In genomic region chr10:103396067-103396788, GRCh38 we compare ENCODE assay signal across 8 cellular contexts. TPM values are rescaled to one million over a fixed set of nuclear protein-coding genes. Genes with fewer than 3 reads are reported as not detected.
A peak's percentile ranks its signal among the peaks of the same experiment; 100 is the strongest.
DNase-seq lines count a peak whose midpoint lies in the region; ATAC-seq, FAIRE-seq and TF ChIP-seq lines count a peak whose summit lies in the region.

A gene with protein sequence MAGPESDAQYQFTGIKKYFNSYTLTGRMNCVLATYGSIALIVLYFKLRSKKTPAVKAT (minus strand): TSS chr10:103396475. CDS start chr10:103392457, 4,018 bp downstream.
A gene with protein sequence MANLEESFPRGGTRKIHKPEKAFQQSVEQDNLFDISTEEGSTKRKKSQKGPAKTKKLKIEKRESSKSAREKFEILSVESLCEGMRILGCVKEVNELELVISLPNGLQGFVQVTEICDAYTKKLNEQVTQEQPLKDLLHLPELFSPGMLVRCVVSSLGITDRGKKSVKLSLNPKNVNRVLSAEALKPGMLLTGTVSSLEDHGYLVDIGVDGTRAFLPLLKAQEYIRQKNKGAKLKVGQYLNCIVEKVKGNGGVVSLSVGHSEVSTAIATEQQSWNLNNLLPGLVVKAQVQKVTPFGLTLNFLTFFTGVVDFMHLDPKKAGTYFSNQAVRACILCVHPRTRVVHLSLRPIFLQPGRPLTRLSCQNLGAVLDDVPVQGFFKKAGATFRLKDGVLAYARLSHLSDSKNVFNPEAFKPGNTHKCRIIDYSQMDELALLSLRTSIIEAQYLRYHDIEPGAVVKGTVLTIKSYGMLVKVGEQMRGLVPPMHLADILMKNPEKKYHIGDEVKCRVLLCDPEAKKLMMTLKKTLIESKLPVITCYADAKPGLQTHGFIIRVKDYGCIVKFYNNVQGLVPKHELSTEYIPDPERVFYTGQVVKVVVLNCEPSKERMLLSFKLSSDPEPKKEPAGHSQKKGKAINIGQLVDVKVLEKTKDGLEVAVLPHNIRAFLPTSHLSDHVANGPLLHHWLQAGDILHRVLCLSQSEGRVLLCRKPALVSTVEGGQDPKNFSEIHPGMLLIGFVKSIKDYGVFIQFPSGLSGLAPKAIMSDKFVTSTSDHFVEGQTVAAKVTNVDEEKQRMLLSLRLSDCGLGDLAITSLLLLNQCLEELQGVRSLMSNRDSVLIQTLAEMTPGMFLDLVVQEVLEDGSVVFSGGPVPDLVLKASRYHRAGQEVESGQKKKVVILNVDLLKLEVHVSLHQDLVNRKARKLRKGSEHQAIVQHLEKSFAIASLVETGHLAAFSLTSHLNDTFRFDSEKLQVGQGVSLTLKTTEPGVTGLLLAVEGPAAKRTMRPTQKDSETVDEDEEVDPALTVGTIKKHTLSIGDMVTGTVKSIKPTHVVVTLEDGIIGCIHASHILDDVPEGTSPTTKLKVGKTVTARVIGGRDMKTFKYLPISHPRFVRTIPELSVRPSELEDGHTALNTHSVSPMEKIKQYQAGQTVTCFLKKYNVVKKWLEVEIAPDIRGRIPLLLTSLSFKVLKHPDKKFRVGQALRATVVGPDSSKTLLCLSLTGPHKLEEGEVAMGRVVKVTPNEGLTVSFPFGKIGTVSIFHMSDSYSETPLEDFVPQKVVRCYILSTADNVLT (N-terminal part only) (plus strand): TSS chr10:103396626. CDS start chr10:103398427, 1,801 bp downstream.

- TSS peak; percentile 61 for BruUV-seq in endothelial cell of umbilical vein (replicated peaks; lab: Mats Ljungman, UMichigan)

- H3K27ac ChIP-seq in OCI-LY3 (ENCODE audit: low read length) (peak within 1 kb of the TSS; percentile 37), endothelial cell of umbilical vein (ENCODE audit: insufficient read depth, low read depth, low read length) (peak within 1 kb of the TSS; percentile 70)

- peak; percentile 96 for TF ChIP-seq POLR2A in endothelial cell of umbilical vein (IDR thresholded peaks at IDR 0.05; ENCODE audit: low read depth, low read length)

- peaks cover 66% of the 10 kb centered on the region for H3K79me2 ChIP-seq in OCI-LY3 (ENCODE audit: low read length)
- H3K79me2 ChIP-seq in endothelial cell of umbilical vein (ENCODE audit: control insufficient read depth, insufficient read depth, low read length), result peaks cover 62% of the 10 kb centered on the region

- intact Hi-C loops in endothelial cell of umbilical vein (cut with micrococcal nuclease), result loop anchor here (1.0 kb wide), 2 partner anchors 28 to 46 kb away; no protein-coding TSS in a partner anchor

- H3K4me1 ChIP-seq in OCI-LY3 (ENCODE audit: low read length) (peaks cover 14% of the 10 kb centered on the region), endothelial cell of umbilical vein (ENCODE audit: control insufficient read depth, extremely low read depth, insufficient read depth, low read length) (peaks cover 16% of the 10 kb centered on the region)

- no peaks in the 10 kb centered on the region for H3K9me3 ChIP-seq in OCI-LY3 (ENCODE audit: insufficient read depth, low read length)
- no peaks in the 10 kb centered on the region for H3K9me3 ChIP-seq in endothelial cell of umbilical vein (replicated peaks; ENCODE audit: control insufficient read depth, insufficient read depth, low read length)

- FAIRE-seq in D721Med (lab: Jason Lieb, UNC), result peak; percentile 66
- FAIRE-seq in endothelial cell of umbilical vein (lab: Jason Lieb, UNC), result peak; percentile 95

- POLR2A ChIA-PET in endothelial cell of umbilical vein (lab: Charles Lee), result no interaction called here

- DNase-seq in D721Med (ENCODE audit: insufficient read length, low spot score) (peak; percentile 68), HuH-7 (ENCODE audit: low spot score) (peak; percentile 89), activated T-cell treated with anti-CD3 and anti-CD28 coated beads for 1 hour (ENCODE audit: low read depth) (peak; percentile 88), endothelial cell of umbilical vein (ENCODE audit: low read depth, low spot score) (peak; percentile 99), middle frontal gyrus (ENCODE audit: extremely low spot score, low spot score) (peak; percentile 96)
- DNase-seq in stimulated activated CD8-positive, alpha-beta memory T cell treated with anti-CD3 and anti-CD28 coated beads, Interleukin-4, amount 100 ng/mL, for 1 hour (ENCODE audit: low read depth in 2 of 2, low spot score in 1 of 2), result peak; percentile 76 to 90

- TF ChIP-seq CTCF in D721Med (IDR thresholded peaks at IDR 0.05; ENCODE audit: insufficient read depth, missing control alignments), result no peak
- no peak for TF ChIP-seq CTCF in OCI-LY3 (IDR thresholded peaks at IDR 0.05; ENCODE audit: low read depth, low read length)
- peak in 1 of 2 donors; percentile 31 for TF ChIP-seq CTCF in endothelial cell of umbilical vein (IDR thresholded peaks at IDR 0.05; ENCODE audit: extremely low read depth in 1 of 2, insufficient read depth in 1 of 2, low read depth in 1 of 2, low read length in 2 of 2)

- dilution Hi-C loops in endothelial cell of umbilical vein (cut with MboI; ENCODE audit: extremely low pct_ligation_motif_present, low sequenced_read_pairs), result no loop called here

- peak within 1 kb of the TSS; percentile 79 for H3K9ac ChIP-seq in OCI-LY3 (ENCODE audit: low read length)
- H3K9ac ChIP-seq in endothelial cell of umbilical vein (replicated peaks; ENCODE audit: extremely low read depth, insufficient read depth, low read length), result peak within 1 kb of the TSS; percentile 86

- peak; percentile 99 for ATAC-seq in GM21447 (IDR thresholded peaks at IDR 0.05; ENCODE audit: unreplicated experiment)

- CTCF ChIA-PET in endothelial cell of umbilical vein (lab: Charles Lee), result interaction anchor here (0.8 to 1.9 kb wide), 5 partner anchors 9 to 479 kb away, joined by 3 to 5 read pairs (median 3); partner anchors contain the start of gene CNNM2

- no peaks in the 10 kb centered on the region for H4K20me1 ChIP-seq in OCI-LY3 (ENCODE audit: insufficient read depth, low read length)
- no peaks in the 10 kb centered on the region for H4K20me1 ChIP-seq in endothelial cell of umbilical vein (replicated peaks; ENCODE audit: control insufficient read depth, extremely low read depth, insufficient read depth, low read length)

- no peaks in the 10 kb centered on the region for H3K9me1 ChIP-seq in endothelial cell of umbilical vein (replicated peaks; ENCODE audit: control insufficient read depth, extremely low read depth, insufficient read depth, low read length)

- peak within 1 kb of the TSS; percentile 51; the same call in 1 of the 2 replicates for H2AFZ ChIP-seq in OCI-LY3 (ENCODE audit: low read depth, low read length)
- H2AFZ ChIP-seq in endothelial cell of umbilical vein (ENCODE audit: low read depth, low read length), result peak within 1 kb of the TSS; percentile 70

- H3K4me2 ChIP-seq in OCI-LY3 (ENCODE audit: low read length) (peak within 1 kb of the TSS; percentile 88), endothelial cell of umbilical vein (ENCODE audit: insufficient read depth, low read length) (peak within 1 kb of the TSS; percentile 89)

- H3K27me3 ChIP-seq in OCI-LY3 (ENCODE audit: low read depth, low read length) (no peaks in the 10 kb centered on the region), endothelial cell of umbilical vein (ENCODE audit: control insufficient read depth in 2 of 2, insufficient read depth in 2 of 2, low read length in 2 of 2) (no peaks in the 10 kb centered on the region)

- H3K4me3 ChIP-seq in OCI-LY3 (ENCODE audit: low read length) (peak within 1 kb of the TSS; percentile 99), endothelial cell of umbilical vein (replicated peaks in 1 of 3; ENCODE audit: insufficient read depth in 1 of 3, low read depth in 1 of 3, low read length in 3 of 3) (peak within 1 kb of the TSS; percentile 65 to 89 (median 81))

- H3K36me3 ChIP-seq in OCI-LY3 (replicated peaks; ENCODE audit: low read depth, low read length) (peaks cover 13% of the 10 kb centered on the region), endothelial cell of umbilical vein (ENCODE audit: control insufficient read depth in 2 of 2, extremely low read depth in 1 of 2, insufficient read depth in 2 of 2, low read length in 2 of 2) (peaks cover 5 to 12% of the 10 kb centered on the region in 2 experiments)

TF ChIP-seq in endothelial cell of umbilical vein, 7 proteins besides CTCF, POLR2A, EP300 and RAD21:
- no peak for TF ChIP-seq FOS (IDR thresholded peaks at IDR 0.05; ENCODE audit: borderline replicate concordance, insufficient read depth, low read length)
- TF ChIP-seq POLR2AphosphoS5 (IDR thresholded peaks at IDR 0.05; ENCODE audit: insufficient read depth, low read depth, low read length), result peak; percentile 87
- peak; percentile 77 for TF ChIP-seq MAX (IDR thresholded peaks at IDR 0.05; ENCODE audit: insufficient read depth, insufficient read length)
- TF ChIP-seq GATA2 (IDR thresholded peaks at IDR 0.05; ENCODE audit: insufficient read depth, insufficient read length, low read depth, low read length), result no peak
- no peak for TF ChIP-seq EZH2 (IDR thresholded peaks at IDR 0.05; ENCODE audit: borderline replicate concordance, low read depth, low read length, severe bottlenecking)
- peak; percentile 92 for TF ChIP-seq MYC (IDR thresholded peaks at IDR 0.05; ENCODE audit: low read depth, low read length)
- TF ChIP-seq JUN (IDR thresholded peaks at IDR 0.05; ENCODE audit: borderline replicate concordance, insufficient read depth, insufficient read length, low read depth), result no peak
TF ChIP-seq in endothelial cell of umbilical vein: peak in this region for 3.

RNA-seq across cellular contexts. Expression of the first gene that starts in this region (rescaled TPM):
- 369 and 407 TPM in 2 replicates for total RNA-seq in endothelial cell of umbilical vein
- 212 and 295 TPM in 2 replicates for polyA plus RNA-seq in endothelial cell of umbilical vein
- polyA plus RNA-seq in endothelial cell of umbilical vein (2011; cell fraction: cytosol; rRNA removed), result 297 and 379 TPM in 2 replicates
- 68.0 and 84.7 TPM in 2 replicates for polyA plus RNA-seq in endothelial cell of umbilical vein (2011; cell fraction: nucleus; rRNA removed)
- polyA plus RNA-seq in endothelial cell of umbilical vein (2012), result 554 and 586 TPM in 2 replicates
- 22.8 and 35.7 TPM in 2 replicates for polyA minus RNA-seq in endothelial cell of umbilical vein
- 19.6 TPM for polyA minus RNA-seq in endothelial cell of umbilical vein (2011; cell fraction: cytosol; rRNA and poly(A)+ RNA removed)
- polyA minus RNA-seq in endothelial cell of umbilical vein (2011; cell fraction: nucleus; rRNA and poly(A)+ RNA removed), result 5.9 and 11.1 TPM in 2 replicates

RNA-seq across cellular contexts. Expression of the second gene that starts in this region (rescaled TPM):
- 52.7 and 56.2 TPM in 2 replicates for total RNA-seq in endothelial cell of umbilical vein
- 12.4 and 12.6 TPM in 2 replicates for polyA plus RNA-seq in endothelial cell of umbilical vein
- 13.4 and 14.6 TPM in 2 replicates for polyA plus RNA-seq in endothelial cell of umbilical vein (2011; cell fraction: cytosol; rRNA removed)
- polyA plus RNA-seq in endothelial cell of umbilical vein (2011; cell fraction: nucleus; rRNA removed), result 63.2 and 65.0 TPM in 2 replicates
- 35.3 and 38.8 TPM in 2 replicates for polyA plus RNA-seq in endothelial cell of umbilical vein (2012)
- 46.3 and 50.2 TPM in 2 replicates for polyA minus RNA-seq in endothelial cell of umbilical vein
- 30.5 TPM for polyA minus RNA-seq in endothelial cell of umbilical vein (2011; cell fraction: cytosol; rRNA and poly(A)+ RNA removed)
- 34.8 and 42.7 TPM in 2 replicates for polyA minus RNA-seq in endothelial cell of umbilical vein (2011; cell fraction: nucleus; rRNA and poly(A)+ RNA removed)

Comparison
In these comparisons a context has a peak if more than half of its experiments do, and no peak if none do; other contexts are left out.
1. Peak in every context shown above with its lines: DNase-seq, ATAC-seq, H3K4me3 ChIP-seq and H3K27ac ChIP-seq.